13 cellular contexts compared by ENCODE assay signal in the genomic region with DNA sequence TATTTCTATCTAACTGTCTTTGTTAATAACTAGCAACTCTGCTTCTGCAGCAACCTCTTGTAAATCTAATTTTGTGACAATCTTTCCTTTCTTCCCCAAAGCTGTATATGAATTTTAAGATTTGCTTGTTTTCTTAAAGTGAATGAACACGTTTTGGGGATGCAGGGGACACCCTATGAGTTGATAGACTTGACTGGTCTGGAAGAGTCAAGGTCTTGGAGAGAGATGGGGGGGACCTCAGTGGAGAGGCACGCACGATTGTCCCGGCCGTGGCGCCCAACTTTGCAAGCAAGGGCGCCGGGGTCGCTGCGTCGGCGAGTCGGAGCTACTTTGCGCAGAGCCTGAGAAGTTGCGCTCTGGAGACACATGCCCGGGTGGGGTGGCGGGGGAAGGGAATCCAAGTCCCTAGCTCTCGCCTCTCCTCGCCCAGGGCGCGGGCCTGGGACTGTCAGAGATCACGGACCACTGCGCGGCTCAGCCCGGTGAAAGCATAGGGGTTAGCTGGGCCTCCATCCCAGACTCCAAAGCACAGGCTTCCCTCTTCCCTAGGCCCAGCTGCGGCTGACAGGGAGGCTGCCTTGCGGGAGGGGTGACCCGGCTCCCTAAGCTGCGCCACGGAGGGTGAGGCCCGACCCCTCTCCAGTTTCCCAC. TPM values are rescaled to one million over a fixed set of nuclear protein-coding genes. Genes with fewer than 3 reads are reported as not detected.
A peak's percentile ranks its signal among the peaks of the same experiment; 100 is the strongest.
DNase-seq lines count a peak whose midpoint lies in the region; ATAC-seq and TF ChIP-seq lines count a peak whose summit lies in the region.
"Had no signal": no experiment of that assay in that cellular context is flagged by ENCODE, and none has a peak within 500 bp of the region (broad histone marks: within the 10 kb centered on the region; RNA-seq: fewer than 3 reads in every experiment).

No MANE protein-coding gene starts in this region.

- intact Hi-C loops in sigmoid colon (cut with DNase I), result no loop called here

- H2AFZ ChIP-seq in hepatocyte, result no peak overlapping the region

- no peaks in the 10 kb centered on the region for H3K36me3 ChIP-seq in RWPE2 (ENCODE audit: low read depth)
- no peaks in the 10 kb centered on the region for H3K36me3 ChIP-seq in hepatocyte (replicated peaks; ENCODE audit: insufficient read depth, low read depth)
- no peaks in the 10 kb centered on the region for H3K36me3 ChIP-seq in sigmoid colon

- WGBS in hepatocyte (ENCODE audit: low lambda C conversion rate, missing lambda C conversion rate), result 3% methylated on average over 26 of the region's 31 CpGs
- WGBS in sigmoid colon, 2 donors, result 3 to 6% methylated on average over 31 of the region's 31 CpGs

- peak; percentile 33 for DNase-seq in DMS79 treated with DMSO at 0.1 percent for 48 hours (lab: John Stamatoyannopoulos, UW)
- DNase-seq in DMS79 (lab: John Stamatoyannopoulos, UW), result no peak
- DNase-seq in RWPE2 (ENCODE audit: low spot score), result no peak
- no peak for DNase-seq in hepatocyte (ENCODE audit: low spot score)
- DNase-seq in sigmoid colon, result no peak
- no peak for DNase-seq in mucosa of gallbladder (ENCODE audit: low spot score)
- DNase-seq in GOT3 (lab: John Stamatoyannopoulos, UW), result no peak
- no peak for DNase-seq in HUDEP-2 (lab: John Stamatoyannopoulos, UW; ENCODE audit: unreplicated experiment in 76 of 76)
- DNase-seq: activated naive CD4-positive, alpha-beta T cell treated with Interleukin-2 at 50 U/mL for 16 hours; EL; MM.1S had no signal

- no peaks in the 10 kb centered on the region for H4K20me1 ChIP-seq in hepatocyte (ENCODE audit: insufficient read depth, poor library complexity, severe bottlenecking)

- no peak for TF ChIP-seq POLR2A in sigmoid colon (IDR thresholded peaks at IDR 0.05)

- H3K9me3 ChIP-seq in RWPE2 (ENCODE audit: severe bottlenecking), result no peaks in the 10 kb centered on the region
- no peaks in the 10 kb centered on the region for H3K9me3 ChIP-seq in hepatocyte (ENCODE audit: low read depth)
- no peaks in the 10 kb centered on the region for H3K9me3 ChIP-seq in sigmoid colon

- peaks cover 47% of the 10 kb centered on the region for H3K27me3 ChIP-seq in RWPE2 (ENCODE audit: insufficient read depth, poor library complexity, severe bottlenecking)
- peaks cover 81% of the 10 kb centered on the region for H3K27me3 ChIP-seq in hepatocyte
- peaks cover 21 to 68% (median 44%) of the 10 kb centered on the region in 3 donors for H3K27me3 ChIP-seq in sigmoid colon

- no peak; the same call in 2 of the 3 replicates for ATAC-seq in RWPE2 (ENCODE audit: low read depth)

- H3K4me1 ChIP-seq in RWPE2 (ENCODE audit: insufficient read depth, poor library complexity, severe bottlenecking) (no peaks in the 10 kb centered on the region), hepatocyte (ENCODE audit: insufficient read depth) (no peaks in the 10 kb centered on the region), sigmoid colon (peaks cover 0 to 20% (median 15%) of the 10 kb centered on the region in 4 donors)

- no peaks in the 10 kb centered on the region for H3K79me2 ChIP-seq in hepatocyte

- H3K4me2 ChIP-seq in hepatocyte, result peak overlapping the region; percentile 90

- TF ChIP-seq CTCF in RWPE2 (IDR thresholded peaks at IDR 0.05; ENCODE audit: poor library complexity, severe bottlenecking) (no peak), hepatocyte (IDR thresholded peaks at IDR 0.05; ENCODE audit: poor library complexity) (no peak), sigmoid colon (IDR thresholded peaks at IDR 0.05) (no peak)

- no peaks in the 10 kb centered on the region for H3K9me2 ChIP-seq in hepatocyte (replicated peaks; ENCODE audit: insufficient read depth)

- H3K4me3 ChIP-seq in RWPE2 (ENCODE audit: severe bottlenecking) (peak overlapping the region; percentile 17), hepatocyte (no peak overlapping the region), sigmoid colon (peak overlapping the region in 3 of 4 donors; percentile 17 to 32 (median 32))

- TF ChIP-seq EP300 in sigmoid colon (IDR thresholded peaks at IDR 0.05), result no peak

- no peak overlapping the region for H3K27ac ChIP-seq in RWPE2 (ENCODE audit: poor library complexity, severe bottlenecking)
- no peak overlapping the region for H3K27ac ChIP-seq in hepatocyte
- no peak overlapping the region for H3K27ac ChIP-seq in sigmoid colon

RNA-seq across cellular contexts. Expression of gene ABCC8, which starts 0.9 kb away (rescaled TPM):
- total RNA-seq in hepatocyte (0.88 and 2.2 TPM in 2 replicates), sigmoid colon (1 to 10 TPM; 1.8 to 9.7 (median 3.9) TPM), mucosa of gallbladder (1.3 TPM)
- polyA plus RNA-seq in hepatocyte (0.89 TPM in 1 of 2 replicates, not detected in the other), sigmoid colon (1 to 10 TPM in 2 of 3 donors, under 1 TPM in 1; 0.23 to 4.2 (median 2.6) TPM)
- total RNA-seq: A172, H4 had no signal
